Comparison of ENCODE assay signal across 27 cellular contexts in the genomic region with DNA sequence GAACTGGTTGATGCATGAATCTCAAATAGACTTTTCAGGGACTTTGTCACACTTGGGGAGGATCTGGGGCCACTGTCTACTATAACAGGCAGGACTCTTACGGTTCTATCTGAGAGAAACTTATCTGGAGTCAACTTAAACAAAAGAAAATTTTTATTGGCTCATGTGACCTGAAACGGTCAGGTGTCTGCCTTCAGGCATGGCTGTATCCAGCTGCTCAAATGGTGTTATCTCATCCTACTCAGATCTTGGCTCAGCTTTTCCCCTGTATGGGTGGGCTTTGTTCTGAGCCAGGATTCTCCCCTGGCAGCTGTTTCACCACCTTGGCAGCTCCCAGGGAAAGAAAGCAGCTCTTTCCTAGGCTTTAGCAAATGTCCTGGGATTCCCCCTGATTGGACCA.
"Had no signal": no experiment of that assay in that cellular context is flagged by ENCODE, and none has a peak within 500 bp of the region (broad histone marks: within the 10 kb centered on the region; RNA-seq: fewer than 3 reads in every experiment).

No MANE protein-coding gene starts in this region.

- H3K36me3 ChIP-seq: brain microvascular endothelial cell, esophagus muscularis mucosa, gastrocnemius medialis, heart left ventricle, WERI-Rb-1 had no signal

- H3K27me3 ChIP-seq: brain microvascular endothelial cell had no signal

- H3K27ac ChIP-seq: brain microvascular endothelial cell, coronary artery, dorsolateral prefrontal cortex, esophagus muscularis mucosa, foreskin keratinocyte, gastrocnemius medialis, heart left ventricle, WERI-Rb-1 had no signal

- H3K4me3 ChIP-seq: coronary artery, dorsolateral prefrontal cortex, esophagus muscularis mucosa, gastrocnemius medialis, heart left ventricle had no signal

- H3K9me3 ChIP-seq: gastrocnemius medialis had no signal

- DNase-seq: activated B cell treated with CpG ODN at 0.5 μM for 24 hours; activated CD4-positive, alpha-beta T cell treated with anti-CD3 and anti-CD28 coated beads for 48 hours; activated CD4-positive, alpha-beta T cell treated with anti-CD3 and anti-CD28 coated beads, Interleukin-2, amount 50 U/mL, for 1 hour; activated CD4-positive, alpha-beta T cell treated with anti-CD3 and anti-CD28 coated beads, Interleukin-2, amount 50 U/mL, for 48 hours; activated CD8-positive, alpha-beta memory T cell treated with anti-CD3 and anti-CD28 coated beads for 24 hours; activated CD8-positive, alpha-beta T cell treated with anti-CD3 and anti-CD28 coated beads for 36 hours; activated effector memory CD4-positive, alpha-beta T cell treated with Interleukin-2 at 50 U/mL for 16 hours; activated gamma-delta T cell treated with Interleukin-2 at 50 U/mL for 16 hours; activated naive CD4-positive, alpha-beta T cell treated with anti-CD3 and anti-CD28 coated beads, Interleukin-2, amount 50 U/mL, for 16 hours; activated naive CD4-positive, alpha-beta T cell treated with Interleukin-2 at 50 U/mL for 16 hours; activated T-cell treated with anti-CD3 and anti-CD28 coated beads, Interleukin-2, amount 50 U/mL, for 4 hours; amniotic stem cell; anterior cingulate cortex; brain microvascular endothelial cell; dorsolateral prefrontal cortex; effector memory CD4-positive, alpha-beta T cell; erythroblast; foreskin keratinocyte; gastrocnemius medialis; glutamatergic neuron; heart left ventricle; T1000; WERI-Rb-1 had no signal

- ATAC-seq: activated CD4-positive, CD25-positive, alpha-beta regulatory T cell treated with anti-CD3 and anti-CD28 coated beads, Interleukin-2, amount 50 U/mL, for 24 hours; activated CD8-positive, alpha-beta T cell treated with anti-CD3 and anti-CD28 coated beads for 36 hours; activated T-cell treated with anti-CD3 and anti-CD28 coated beads, Interleukin-2, amount 50 U/mL, for 4 hours; activated T-helper 17 cell treated with anti-CD3 and anti-CD28 coated beads, Interleukin-2, amount 50 U/mL, for 72 hours; foreskin keratinocyte; gastrocnemius medialis; heart left ventricle had no signal
